13 cellular contexts compared by ENCODE assay signal in genomic region chr11:64746486-64746885, GRCh38. TPM values are rescaled to one million over a fixed set of nuclear protein-coding genes. Genes with fewer than 3 reads are reported as not detected.
A peak's percentile ranks its signal among the peaks of the same experiment; 100 is the strongest.
DNase-seq lines count a peak whose midpoint lies in the region; ATAC-seq and TF ChIP-seq lines count a peak whose summit lies in the region.
"Had no signal": no experiment of that assay in that cellular context is flagged by ENCODE, and none has a peak within 500 bp of the region (broad histone marks: within the 10 kb centered on the region; RNA-seq: fewer than 3 reads in every experiment).

No MANE protein-coding gene starts in this region.

- DNase-seq in CD4-positive, alpha-beta memory T cell: peak in 1 of 5 donors; percentile 47
- DNase-seq in esophagus squamous epithelium (lab: John Stamatoyannopoulos, UW) (no peak), retina (peak; percentile 21), HFFc6 (no peak), hippocampal formation (lab: John Stamatoyannopoulos, UW) (no peak), NOMO-1 treated with DMSO at 0.1 percent for 48 hours (lab: John Stamatoyannopoulos, UW; ENCODE audit: unreplicated experiment) (no peak)
- DNase-seq: Calu3, NCI-H446 had no signal

- peak overlapping the region; percentile 35 to 72 (median 54) for H3K4me3 Mint-ChIP-seq in CD4-positive, alpha-beta memory T cell
- H3K4me3 Mint-ChIP-seq in HFFc6: no peak overlapping the region

- no peaks in the 10 kb centered on the region for H3K27me3 Mint-ChIP-seq in CD4-positive, alpha-beta memory T cell
- H3K27me3 Mint-ChIP-seq in HFFc6 (ENCODE audit: insufficient read depth): peaks cover 17% of the 10 kb centered on the region

- no peaks in the 10 kb centered on the region for H3K9me3 ChIP-seq in CD4-positive, alpha-beta memory T cell (ENCODE audit: control insufficient read depth in 1 of 2, low read length in 2 of 2)
- H3K9me3 ChIP-seq in OCI-LY1 (ENCODE audit: low read length): no peaks in the 10 kb centered on the region
- no peaks in the 10 kb centered on the region for H3K9me3 ChIP-seq in esophagus squamous epithelium
- H3K9me3 ChIP-seq: body of pancreas had no signal

- intact Hi-C loops in CD4-positive, alpha-beta memory T cell (cut with micrococcal nuclease): loop anchor here (10.0 kb wide), 1 partner anchor 368 kb away; the partner anchor contains the start of genes TM7SF2 and ZNHIT2
- intact Hi-C loops in esophagus squamous epithelium (cut with DNase I): no loop called here

- H2AFZ ChIP-seq in OCI-LY1 (ENCODE audit: low read length): no peak overlapping the region

- H3K9me3 Mint-ChIP-seq in CD4-positive, alpha-beta memory T cell: peaks cover 0 to 1% (median 0%) of the 10 kb centered on the region in 8 donors
- no peaks in the 10 kb centered on the region for H3K9me3 Mint-ChIP-seq in HFFc6

- no peak for TF ChIP-seq POLR2A in esophagus squamous epithelium (IDR thresholded peaks at IDR 0.05)

- CTCF ChIA-PET in CD4-positive, alpha-beta memory T cell (lab: Charles Lee; ENCODE audit: partially characterized antibody): interaction anchor here (1.0 to 10.2 kb wide), 2 partner anchors 16 to 21 kb away, joined by 3 to 135 read pairs; partner anchors contain the start of gene PYGM

- peaks cover 20 to 62% (median 31%) of the 10 kb centered on the region in 4 donors for H3K4me1 Mint-ChIP-seq in CD4-positive, alpha-beta memory T cell
- H3K4me1 Mint-ChIP-seq in HFFc6 (ENCODE audit: low read depth): peaks cover 20% of the 10 kb centered on the region

- POLR2A ChIA-PET in CD4-positive, alpha-beta memory T cell (lab: Charles Lee; ENCODE audit: partially characterized antibody): interaction anchor here (1.1 to 26.2 kb wide), 4 partner anchors 21 to 365 kb away, joined by 3 to 1500 read pairs (median 4); partner anchors contain the start of genes PYGM, SF1 and TM7SF2

- no peak overlapping the region for H3K4me3 ChIP-seq in CD4-positive, alpha-beta memory T cell (ENCODE audit: low read length in 2 of 2)
- H3K4me3 ChIP-seq in OCI-LY1 (ENCODE audit: low read depth, low read length, poor library complexity, severe bottlenecking): no peak overlapping the region
- H3K4me3 ChIP-seq in esophagus squamous epithelium: peak overlapping the region in 1 of 4 donors; percentile 77
- H3K4me3 ChIP-seq: body of pancreas had no signal

- no peak overlapping the region for H3K9ac ChIP-seq in OCI-LY1 (ENCODE audit: low read length)

- H3K27ac Mint-ChIP-seq in CD4-positive, alpha-beta memory T cell: peak overlapping the region; percentile 86 to 99 (median 90)
- no peak overlapping the region for H3K27ac Mint-ChIP-seq in HFFc6

- 57 to 89% methylated on average over 7 to 8 of the region's 10 CpGs for WGBS in esophagus squamous epithelium, 2 donors

- H3K27me3 ChIP-seq in CD4-positive, alpha-beta memory T cell (ENCODE audit: insufficient read depth, low read length): no peaks in the 10 kb centered on the region
- no peaks in the 10 kb centered on the region; the same call in 1 of the 2 replicates for H3K27me3 ChIP-seq in OCI-LY1 (ENCODE audit: insufficient read depth, low read length)
- H3K27me3 ChIP-seq in esophagus squamous epithelium: peaks cover 0 to 51% (median 10%) of the 10 kb centered on the region in 4 donors

- no peaks in the 10 kb centered on the region for H3K79me2 ChIP-seq in OCI-LY1 (ENCODE audit: insufficient read depth, low read length)

- no peak for ATAC-seq in GM19467 (IDR thresholded peaks at IDR 0.05; ENCODE audit: unreplicated experiment)

- H3K9me2 ChIP-seq in OCI-LY1 (ENCODE audit: low read depth, low read length): no peaks in the 10 kb centered on the region

- no peaks in the 10 kb centered on the region for H4K20me1 ChIP-seq in OCI-LY1 (ENCODE audit: insufficient read depth, low read length)

- H3K36me3 Mint-ChIP-seq in CD4-positive, alpha-beta memory T cell: peaks cover 6 to 31% of the 10 kb centered on the region in 2 donors
- no peaks in the 10 kb centered on the region for H3K36me3 Mint-ChIP-seq in HFFc6 (ENCODE audit: low read depth)

- peak overlapping the region; percentile 96 for H3K27ac ChIP-seq in CD4-positive, alpha-beta memory T cell (ENCODE audit: low read depth, low read length)
- H3K27ac ChIP-seq in OCI-LY1 (ENCODE audit: low read depth, low read length, poor library complexity, severe bottlenecking) (no peak overlapping the region), esophagus squamous epithelium (peak overlapping the region; percentile 74 to 95 (median 88))

- H3F3A ChIP-seq in OCI-LY1 (ENCODE audit: insufficient read depth, low read length): no peaks in the 10 kb centered on the region

- peaks cover 27% of the 10 kb centered on the region for H3K4me1 ChIP-seq in CD4-positive, alpha-beta memory T cell (ENCODE audit: insufficient read depth, low read length)
- peaks cover 35% of the 10 kb centered on the region for H3K4me1 ChIP-seq in OCI-LY1 (ENCODE audit: insufficient read depth, low read length, severe bottlenecking)
- peaks cover 30 to 48% (median 34%) of the 10 kb centered on the region in 3 donors for H3K4me1 ChIP-seq in esophagus squamous epithelium

- TF ChIP-seq CTCF in OCI-LY1 (IDR thresholded peaks at IDR 0.05; ENCODE audit: low read length): no peak
- no peak for TF ChIP-seq CTCF in esophagus squamous epithelium (IDR thresholded peaks at IDR 0.05)
- no peak for TF ChIP-seq CTCF in HFFc6 (IDR thresholded peaks at IDR 0.05)

- H3K36me3 ChIP-seq in CD4-positive, alpha-beta memory T cell (ENCODE audit: insufficient read depth, low read length): peaks cover under 1% of the 10 kb centered on the region
- H3K36me3 ChIP-seq in OCI-LY1 (ENCODE audit: insufficient read depth, low read length) (no peaks in the 10 kb centered on the region), esophagus squamous epithelium (no peaks in the 10 kb centered on the region)

- peak overlapping the region; percentile 86; the same call in 1 of the 2 replicates for H3K4me2 ChIP-seq in OCI-LY1 (ENCODE audit: low read length)

RNA-seq across cellular contexts. Expression of gene RASGRP2, which starts 2.5 kb away (rescaled TPM):
- total RNA-seq in CD4-positive, alpha-beta memory T cell: 100 to 1,000 TPM; 440 to 463 TPM
- 100 to 1,000 TPM; 177 to 208 TPM for polyA plus RNA-seq in CD4-positive, alpha-beta memory T cell
- total RNA-seq in esophagus squamous epithelium: 10 to 100 TPM in 1 of 4 donors, 1 to 10 TPM in 3; 2.6 to 13.2 (median 4.9) TPM
- total RNA-seq in HFFc6 (2021; fragmentation: NEBNext Ultra II Directional; extraction: Animal tissue kit (Norgen Biotek cat#: 25700)): under 1 TPM in 4 of 6 experiments, not detected in 2; 0.43 to 0.68 (median 0.48) TPM
- total RNA-seq: Calu3, SK-MEL-5 had no signal

RNA-seq across cellular contexts. Expression of gene PYGM, which starts 13.3 kb away (rescaled TPM):
- 10 to 100 TPM; 10.7 to 11.3 TPM for total RNA-seq in CD4-positive, alpha-beta memory T cell
- polyA plus RNA-seq in CD4-positive, alpha-beta memory T cell: under 1 TPM in 1 of 2 donors, not detected in 1; 0.38 TPM
- under 1 TPM; 0.27 to 0.95 (median 0.39) TPM for total RNA-seq in esophagus squamous epithelium
- under 1 TPM in 4 of 6 experiments, not detected in 2; 0.11 to 0.21 (median 0.13) TPM for total RNA-seq in HFFc6 (2021; fragmentation: NEBNext Ultra II Directional; extraction: Animal tissue kit (Norgen Biotek cat#: 25700))
- total RNA-seq: LHCN-M2 had no signal

RNA-seq across cellular contexts. Expression of gene NRXN2, which starts 23.5 kb away (rescaled TPM):
- total RNA-seq in CD4-positive, alpha-beta memory T cell: under 1 TPM in 1 of 2 experiments, not detected in 1; 0.30 TPM
- polyA plus RNA-seq in CD4-positive, alpha-beta memory T cell: not detected
- total RNA-seq in esophagus squamous epithelium: under 1 TPM in 1 of 4 donors, not detected in 3; 0.38 TPM
- under 1 TPM in 5 of 6 experiments, not detected in 1; 0.14 to 0.51 (median 0.31) TPM for total RNA-seq in HFFc6 (2021; fragmentation: NEBNext Ultra II Directional; extraction: Animal tissue kit (Norgen Biotek cat#: 25700))
- total RNA-seq: Calu3 had no signal

RNA-seq across cellular contexts. Expression of gene SF1, which starts 31.9 kb away (rescaled TPM):
- total RNA-seq in CD4-positive, alpha-beta memory T cell: 100 to 1,000 TPM; 805 to 832 TPM
- polyA plus RNA-seq in CD4-positive, alpha-beta memory T cell: 100 to 1,000 TPM in 1 of 2 donors, 10 to 100 TPM in 1; 48.3 to 158 TPM
- 100 to 1,000 TPM; 136 to 292 (median 223) TPM for total RNA-seq in esophagus squamous epithelium
- 100 to 1,000 TPM; 195 to 244 (median 208) TPM for total RNA-seq in HFFc6 (2021; fragmentation: NEBNext Ultra II Directional; extraction: Animal tissue kit (Norgen Biotek cat#: 25700))

RNA-seq across cellular contexts. Expression of gene MAP4K2, which starts 56.5 kb away (rescaled TPM):
- 100 to 1,000 TPM; 122 to 128 TPM for total RNA-seq in CD4-positive, alpha-beta memory T cell
- 10 to 100 TPM; 32.3 to 57.2 TPM for polyA plus RNA-seq in CD4-positive, alpha-beta memory T cell
- total RNA-seq in esophagus squamous epithelium: 1 to 10 TPM; 3.6 to 9.0 (median 6.1) TPM
- 10 to 100 TPM; 18.0 to 21.6 (median 20.9) TPM for total RNA-seq in HFFc6 (2021; fragmentation: NEBNext Ultra II Directional; extraction: Animal tissue kit (Norgen Biotek cat#: 25700))

Comparison
In these comparisons a context has a peak if more than half of its experiments do, and no peak if none do; other contexts are left out.
1. RNA of gene RASGRP2, which starts 2.5 kb away (total RNA-seq): 440 to 463 TPM in CD4-positive, alpha-beta memory T cell; 2.6 to 13.2 TPM in esophagus squamous epithelium and 0.43 to 0.68 TPM in HFFc6; every median in the first group is over 10 times any median in the second.
2. RNA of gene PYGM, which starts 13.3 kb away (total RNA-seq): 10.7 to 11.3 TPM in CD4-positive, alpha-beta memory T cell; 0.27 to 0.95 TPM in esophagus squamous epithelium and 0.11 to 0.21 TPM in HFFc6; every median in the first group is over 4 times any median in the second.